Comparison of ENCODE assay signal across 1 cellular context in the genomic region with DNA sequence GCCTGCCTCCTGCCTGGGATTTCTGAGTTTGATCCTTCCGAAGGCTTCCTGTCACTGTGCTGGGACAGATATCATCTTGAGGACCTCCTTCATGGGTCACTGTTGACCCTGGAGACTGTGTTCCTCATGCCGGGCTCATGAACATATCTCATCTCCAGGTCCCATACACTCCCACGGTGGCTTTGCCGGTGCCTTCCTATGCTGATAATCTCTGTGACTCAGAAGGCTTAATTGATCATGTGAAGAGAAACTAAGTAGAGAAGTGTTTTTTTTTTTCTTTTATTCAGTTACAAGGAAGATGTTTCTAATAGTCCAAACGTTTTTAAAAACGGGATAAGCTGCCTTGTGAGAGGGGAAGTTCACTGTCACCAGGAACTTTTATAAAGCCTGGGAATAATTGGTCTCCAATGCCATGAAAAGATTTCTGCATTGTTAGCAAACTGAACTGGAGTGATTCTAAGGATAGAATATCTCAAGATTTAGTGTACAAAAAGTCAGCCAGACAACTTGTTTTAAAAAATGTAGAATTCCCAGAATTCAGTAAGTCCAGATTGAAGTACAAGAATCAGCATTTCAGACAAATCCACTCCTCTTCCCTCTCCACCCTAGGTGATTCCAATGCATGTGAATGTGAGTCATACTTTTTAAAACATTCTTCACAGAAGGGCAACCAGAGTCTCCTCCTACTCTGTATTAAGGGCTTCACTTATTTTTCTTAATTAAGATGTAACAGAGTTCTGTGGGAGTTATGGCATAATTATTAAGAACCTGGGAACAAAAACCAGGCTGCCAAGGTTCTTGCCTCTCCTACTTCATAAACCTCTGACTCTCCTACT.
TF ChIP-seq lines count a peak whose summit lies in the region.

No MANE protein-coding gene starts in this region.

TF ChIP-seq in HCT116, 20 proteins besides CTCF, POLR2A, EP300 and RAD21 (continued from another document):
- TF ChIP-seq REST (IDR thresholded peaks at IDR 0.05; ENCODE audit: low read depth): no peak
- no peak for TF ChIP-seq ZFX (IDR thresholded peaks at IDR 0.05)
- TF ChIP-seq SIN3A (IDR thresholded peaks at IDR 0.05; ENCODE audit: low read depth): no peak
